In the genomic region with DNA sequence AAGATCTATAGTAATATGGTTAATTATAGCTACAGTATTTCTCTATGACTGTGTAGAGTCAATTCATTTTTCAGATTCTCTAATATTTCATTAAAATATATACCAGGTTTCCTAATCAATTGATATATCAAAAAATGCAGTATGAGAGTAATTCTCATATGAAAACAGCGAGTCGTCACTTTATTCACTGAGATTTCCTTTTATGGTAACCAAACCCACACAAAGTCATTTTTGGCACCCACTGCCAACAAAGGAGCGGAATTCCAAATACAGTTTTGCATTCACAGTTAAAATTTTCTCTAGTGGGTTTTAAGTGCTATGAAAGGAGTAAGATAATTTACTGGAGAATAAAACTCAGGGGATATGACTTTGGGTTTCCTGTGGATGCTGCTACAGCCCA, we compare ENCODE assay signal across 24 cellular contexts.
DNase-seq lines count a peak whose midpoint lies in the region; ATAC-seq, FAIRE-seq and TF ChIP-seq lines count a peak whose summit lies in the region.
"Had no signal": no experiment of that assay in that cellular context is flagged by ENCODE, and none has a peak within 500 bp of the region (broad histone marks: within the 10 kb centered on the region; RNA-seq: fewer than 3 reads in every experiment).

No MANE protein-coding gene starts in this region.

- WGBS in HepG2 (ENCODE audit: low lambda C conversion rate) = 97% methylated on average over 3 of the region's 3 CpGs
- WGBS in right lobe of liver (ENCODE audit: insufficient coverage, low coverage, low lambda C conversion rate, missing lambda C conversion rate) = 94% methylated on average over 3 of the region's 3 CpGs

- H3K4me3 Mint-ChIP-seq in naive thymus-derived CD4-positive, alpha-beta T cell = peak overlapping the region in 4 of 10 donors; percentile 23 to 61 (median 34)
- H3K4me3 Mint-ChIP-seq: activated CD4-positive, alpha-beta T cell treated with anti-CD3 and anti-CD28 coated beads, Interleukin-2, amount 10 ng/mL, durations not matched to agents 7 days and 5 days had no signal

- intact Hi-C loops in HepG2 (cut with micrococcal nuclease; ENCODE audit: unreplicated experiment) = no loop called here
- intact Hi-C loops in right lobe of liver (cut with DNase I) = no loop called here
- intact Hi-C loops in ascending aorta (cut with DNase I) = loop anchor here (5.0 kb wide), 1 partner anchor 106 kb away; no protein-coding TSS in a partner anchor
- intact Hi-C loops in naive thymus-derived CD4-positive, alpha-beta T cell (cut with micrococcal nuclease) = no loop called here

- TF ChIP-seq POLR2A in HepG2 (IDR thresholded peaks at IDR 0.05; ENCODE audit: insufficient read depth in 1 of 2, low read depth in 2 of 2, low read length in 2 of 2) (no peak), right lobe of liver (IDR thresholded peaks at IDR 0.05) (no peak)

- H4K20me1 ChIP-seq in HepG2 (ENCODE audit: insufficient read depth, low read length) = no peaks in the 10 kb centered on the region

- H3K36me3 Mint-ChIP-seq in naive thymus-derived CD4-positive, alpha-beta T cell = peaks cover 0 to 18% (median 11%) of the 10 kb centered on the region in 5 donors

- no peak overlapping the region for H3K27ac ChIP-seq in HepG2 (ENCODE audit: extremely low read length, insufficient read depth, low read length)
- no peak overlapping the region for H3K27ac ChIP-seq in right lobe of liver
- peak overlapping the region; percentile 30 to 50 for H3K27ac ChIP-seq in ascending aorta
- H3K27ac ChIP-seq in naive thymus-derived CD4-positive, alpha-beta T cell (ENCODE audit: low read depth, low read length) = no peak overlapping the region
- no peak overlapping the region for H3K27ac ChIP-seq in WERI-Rb-1
- H3K27ac ChIP-seq: Peyer's patch, psoas muscle, thyroid gland, VCaP had no signal

- no peaks in the 10 kb centered on the region for H3K27me3 Mint-ChIP-seq in naive thymus-derived CD4-positive, alpha-beta T cell
- H3K27me3 Mint-ChIP-seq: activated CD4-positive, alpha-beta T cell treated with anti-CD3 and anti-CD28 coated beads, Interleukin-2, amount 10 ng/mL, durations not matched to agents 7 days and 5 days had no signal

- TF ChIP-seq RAD21 in HepG2 (CRISPR knock-in tag; IDR thresholded peaks at IDR 0.05) = no peak

- H3K9ac ChIP-seq in HepG2 (ENCODE audit: insufficient read depth, low read depth, low read length) = no peak overlapping the region

- BruUV-seq in HepG2 (replicated peaks; lab: Mats Ljungman, UMichigan) = no TSS peak

- H3K4me2 ChIP-seq in HepG2 (ENCODE audit: low read depth, low read length) = no peak overlapping the region

- peak overlapping the region in 5 of 9 donors; percentile 13 to 81 (median 36) for H3K27ac Mint-ChIP-seq in naive thymus-derived CD4-positive, alpha-beta T cell
- H3K27ac Mint-ChIP-seq: activated CD4-positive, alpha-beta T cell treated with anti-CD3 and anti-CD28 coated beads, Interleukin-2, amount 10 ng/mL, durations not matched to agents 7 days and 5 days had no signal

- FAIRE-seq in HepG2 (lab: Jason Lieb, UNC) = no peak

- no peaks in the 10 kb centered on the region for H3K4me1 ChIP-seq in HepG2 (ENCODE audit: insufficient read depth, low read length)
- peaks cover 0 to 8% (median 4%) of the 10 kb centered on the region in 4 donors for H3K4me1 ChIP-seq in right lobe of liver
- peaks cover 0 to 6% of the 10 kb centered on the region in 2 donors for H3K4me1 ChIP-seq in ascending aorta
- H3K4me1 ChIP-seq in naive thymus-derived CD4-positive, alpha-beta T cell (ENCODE audit: control insufficient read depth in 2 of 2, insufficient read depth in 2 of 2, low read length in 2 of 2) = peaks cover 0 to 17% of the 10 kb centered on the region in 2 donors
- H3K4me1 ChIP-seq: HAP-1, Peyer's patch had no signal

- POLR2A ChIA-PET in HepG2 (lab: Yijun Ruan, JAX) = no interaction called here
- POLR2A ChIA-PET in naive thymus-derived CD4-positive, alpha-beta T cell (lab: Charles Lee) = no interaction called here

- CTCF ChIA-PET in HepG2 (lab: Yijun Ruan, JAX; ENCODE audit: low intra/inter-chr PET ratio, low total read pairs) = no interaction called here
- CTCF ChIA-PET in naive thymus-derived CD4-positive, alpha-beta T cell (lab: Charles Lee) = interaction anchor here (0.6 kb wide), 1 partner anchor 152 kb away, joined by 3 read pairs; no protein-coding TSS in a partner anchor

- TF ChIP-seq EP300 in HepG2 (IDR thresholded peaks at IDR 0.05; ENCODE audit: low read depth in 2 of 2, low read length in 2 of 2) = no peak
- no peak for TF ChIP-seq EP300 in HepG2 (CRISPR knock-in tag; IDR thresholded peaks at IDR 0.05; ENCODE audit: borderline replicate concordance)

- H3K9me3 Mint-ChIP-seq in naive thymus-derived CD4-positive, alpha-beta T cell = no peaks in the 10 kb centered on the region
- H3K9me3 Mint-ChIP-seq: activated CD4-positive, alpha-beta T cell treated with anti-CD3 and anti-CD28 coated beads, Interleukin-2, amount 10 ng/mL, durations not matched to agents 7 days and 5 days had no signal

- H3K4me3 ChIP-seq in HepG2 (replicated peaks in 1 of 3; ENCODE audit: insufficient read depth in 1 of 3, low read depth in 2 of 3, low read length in 3 of 3) (no peak overlapping the region), right lobe of liver (no peak overlapping the region), ascending aorta (peak overlapping the region; percentile 14 to 42), WERI-Rb-1 (ENCODE audit: low read depth, low read length) (no peak overlapping the region)
- H3K4me3 ChIP-seq in naive thymus-derived CD4-positive, alpha-beta T cell (ENCODE audit: low read length) = no peak overlapping the region
- H3K4me3 ChIP-seq: HAP-1, Peyer's patch, psoas muscle, thyroid gland had no signal

- H3K27me3 ChIP-seq in HepG2 (ENCODE audit: control insufficient read depth in 1 of 2, insufficient read depth in 2 of 2, low read length in 2 of 2) (no peaks in the 10 kb centered on the region), right lobe of liver (no peaks in the 10 kb centered on the region), ascending aorta (no peaks in the 10 kb centered on the region), WERI-Rb-1 (ENCODE audit: insufficient read depth, low read depth, severe bottlenecking) (no peaks in the 10 kb centered on the region)
- no peaks in the 10 kb centered on the region for H3K27me3 ChIP-seq in naive thymus-derived CD4-positive, alpha-beta T cell (ENCODE audit: control insufficient read depth in 2 of 2, insufficient read depth in 2 of 2, low read length in 2 of 2)
- H3K27me3 ChIP-seq: Peyer's patch, thyroid gland had no signal

- H3K9me3 ChIP-seq in HepG2 (ENCODE audit: low read length) = no peaks in the 10 kb centered on the region
- no peaks in the 10 kb centered on the region for H3K9me3 ChIP-seq in right lobe of liver
- H3K9me3 ChIP-seq in ascending aorta = no peaks in the 10 kb centered on the region
- H3K9me3 ChIP-seq in naive thymus-derived CD4-positive, alpha-beta T cell (ENCODE audit: control insufficient read depth in 2 of 3, low read length in 3 of 3) = no peaks in the 10 kb centered on the region
- no peaks in the 10 kb centered on the region for H3K9me3 ChIP-seq in WERI-Rb-1 (ENCODE audit: severe bottlenecking)
- H3K9me3 ChIP-seq: HAP-1, Peyer's patch, psoas muscle, thyroid gland had no signal

- H2AFZ ChIP-seq in HepG2 (ENCODE audit: low read length) = no peak overlapping the region

- DNase-seq in HepG2 (ENCODE audit: low spot score) (no peak), right lobe of liver (no peak), ascending aorta (ENCODE audit: low spot score in 2 of 2) (no peak), hepatic stellate cell (ENCODE audit: low spot score) (no peak), WERI-Rb-1 (no peak)
- DNase-seq in naive thymus-derived CD4-positive, alpha-beta T cell = no peak
- DNase-seq: activated CD4-positive, alpha-beta T cell treated with anti-CD3 and anti-CD28 coated beads, Interleukin-2, amount 10 ng/mL, durations not matched to agents 7 days and 5 days; activated CD8-positive, alpha-beta memory T cell treated with anti-CD3 and anti-CD28 coated beads, Interleukin-2, amount 50 U/mL, for 48 hours; activated effector memory CD4-positive, alpha-beta T cell treated with anti-CD3 and anti-CD28 coated beads, Interleukin-2, amount 50 U/mL, for 16 hours; amniotic stem cell; mesendoderm; NCI-H1417 treated with DMSO at 0.1 percent for 48 hours; NCI-H2081; NCI-H2227 treated with DMSO at 0.1 percent for 48 hours; NCI-H526 treated with DMSO at 0.1 percent for 48 hours; Peyer's patch; psoas muscle; SHP77 treated with DMSO at 0.1 percent for 48 hours; stimulated activated naive CD4-positive, alpha-beta T cell treated with Interleukin-2 at 50 U/mL for 16 hours; thyroid gland had no signal

- H3K36me3 ChIP-seq in HepG2 (replicated peaks in 1 of 2; ENCODE audit: control insufficient read depth in 1 of 2, insufficient read depth in 2 of 2, low read length in 2 of 2) (no peaks in the 10 kb centered on the region), right lobe of liver (no peaks in the 10 kb centered on the region), ascending aorta (no peaks in the 10 kb centered on the region), WERI-Rb-1 (no peaks in the 10 kb centered on the region)
- H3K36me3 ChIP-seq in naive thymus-derived CD4-positive, alpha-beta T cell (ENCODE audit: control insufficient read depth in 2 of 3, insufficient read depth in 3 of 3, low read length in 3 of 3) = no peaks in the 10 kb centered on the region
- H3K36me3 ChIP-seq: HAP-1, Peyer's patch, thyroid gland had no signal

- H3K79me2 ChIP-seq in HepG2 (ENCODE audit: insufficient read depth, low read length) = no peaks in the 10 kb centered on the region

- peaks cover 11 to 73% (median 56%) of the 10 kb centered on the region in 7 donors for H3K4me1 Mint-ChIP-seq in naive thymus-derived CD4-positive, alpha-beta T cell

- TF ChIP-seq CTCF in HepG2 (CRISPR knock-in tag; IDR thresholded peaks at IDR 0.05) (no peak), right lobe of liver (IDR thresholded peaks at IDR 0.05) (no peak), ascending aorta (IDR thresholded peaks at IDR 0.05) (no peak), WERI-Rb-1 (IDR thresholded peaks at IDR 0.05; ENCODE audit: low read depth, low read length) (no peak)

- ATAC-seq in HepG2 (no peak), right lobe of liver (no peak), HG02981 (IDR thresholded peaks at IDR 0.05; ENCODE audit: unreplicated experiment) (no peak)
- no peak for ATAC-seq in naive thymus-derived CD4-positive, alpha-beta T cell
- ATAC-seq: left lobe of liver, psoas muscle had no signal

- in situ Hi-C loops in HepG2 (cut with HindIII; ENCODE audit: extremely low pct_ligation_motif_present, low pct_unique_long_range_greater_than_20kb) = no loop called here

TF ChIP-seq in HepG2, 621 proteins besides CTCF, POLR2A, EP300 and RAD21:
- TF ChIP-seq PHF20 (CRISPR knock-in tag; IDR thresholded peaks at IDR 0.05) = no peak
- TF ChIP-seq ZFP82 (CRISPR knock-in tag; IDR thresholded peaks at IDR 0.05; ENCODE audit: borderline replicate concordance) = no peak
- TF ChIP-seq MAFF (IDR thresholded peaks at IDR 0.05; ENCODE audit: low read depth, low read length) = peak; percentile 59; the same call in 1 of the 2 replicates
- TF ChIP-seq MBD4 (IDR thresholded peaks at IDR 0.05; ENCODE audit: borderline replicate concordance, low read length) = no peak
- peak; percentile 12 to 71; a peak in 2 of 4 replicates for TF ChIP-seq MAFK (conservative IDR thresholded peaks at IDR 0.05 in 1 of 2, IDR thresholded peaks at IDR 0.05 in 1 of 2; ENCODE audit: low read length in 2 of 2)

Comparison
In these comparisons a context has a peak if more than half of its experiments do, and no peak if none do; other contexts are left out.
1. H3K27ac ChIP-seq: peak in ascending aorta (2 of 2); none in HepG2 (single experiment), right lobe of liver (0 of 3), naive thymus-derived CD4-positive, alpha-beta T cell (single experiment) and WERI-Rb-1 (single experiment).
2. H3K4me3 ChIP-seq: peak in ascending aorta (2 of 2); none in HepG2 (0 of 3), right lobe of liver (0 of 3), naive thymus-derived CD4-positive, alpha-beta T cell (single experiment) and WERI-Rb-1 (single experiment).